1 cellular context compared by ENCODE assay signal in genomic region chr17:64343833-64344637, GRCh38.
TF ChIP-seq lines count a peak whose summit lies in the region.

No MANE protein-coding gene starts in this region.

TF ChIP-seq in neural cell, 6 proteins besides CTCF, POLR2A, EP300 and RAD21 (continued from another document):
- no peak for TF ChIP-seq REST (IDR thresholded peaks at IDR 0.05; ENCODE audit: borderline replicate concordance)
- no peak for TF ChIP-seq SMC3 (conservative IDR thresholded peaks at IDR 0.05; ENCODE audit: poor library complexity)
- TF ChIP-seq EZH2 (IDR thresholded peaks at IDR 0.05; ENCODE audit: borderline replicate concordance, insufficient read depth, low read length, poor library complexity, severe bottlenecking) = no peak
- TF ChIP-seq MXI1 (conservative IDR thresholded peaks at IDR 0.05; ENCODE audit: poor library complexity, severe bottlenecking) = no peak
- TF ChIP-seq TAF1 (IDR thresholded peaks at IDR 0.05; ENCODE audit: low read depth) = no peak
